ENCODE assay signal across 3 cellular contexts in the genomic region with DNA sequence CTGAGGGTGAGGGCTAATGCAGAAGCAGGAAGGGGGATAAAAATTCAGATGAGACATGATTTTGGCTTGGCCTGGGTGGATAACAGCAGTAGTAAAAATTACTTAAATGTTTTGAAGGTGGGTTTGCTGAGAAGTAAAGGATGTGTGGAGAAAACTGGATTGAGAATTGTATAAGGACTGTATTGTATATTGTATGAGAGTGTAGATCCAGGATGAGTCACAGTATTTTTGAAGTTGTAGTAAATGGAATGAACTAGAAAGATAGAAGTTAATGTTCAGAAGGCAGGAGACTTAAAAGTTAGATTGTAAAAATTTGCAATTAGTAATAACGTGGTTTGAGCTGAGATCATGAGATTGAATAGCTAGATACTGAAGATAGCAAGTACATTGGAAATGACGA. TPM values are rescaled to one million over a fixed set of nuclear protein-coding genes. Genes with fewer than 3 reads are reported as not detected.
"Had no signal": no experiment of that assay in that cellular context is flagged by ENCODE, and none has a peak within 500 bp of the region (broad histone marks: within the 10 kb centered on the region; RNA-seq: fewer than 3 reads in every experiment).

No MANE protein-coding gene starts in this region.

RNA-seq across cellular contexts. Expression of gene NUTM2E, which starts 10.2 kb away (rescaled TPM):
- total RNA-seq: GM23338, HT-29 had no signal
- polyA plus RNA-seq: IgD-negative memory B cell had no signal
